Comparison of ENCODE assay signal across 8 cellular contexts in the genomic region with DNA sequence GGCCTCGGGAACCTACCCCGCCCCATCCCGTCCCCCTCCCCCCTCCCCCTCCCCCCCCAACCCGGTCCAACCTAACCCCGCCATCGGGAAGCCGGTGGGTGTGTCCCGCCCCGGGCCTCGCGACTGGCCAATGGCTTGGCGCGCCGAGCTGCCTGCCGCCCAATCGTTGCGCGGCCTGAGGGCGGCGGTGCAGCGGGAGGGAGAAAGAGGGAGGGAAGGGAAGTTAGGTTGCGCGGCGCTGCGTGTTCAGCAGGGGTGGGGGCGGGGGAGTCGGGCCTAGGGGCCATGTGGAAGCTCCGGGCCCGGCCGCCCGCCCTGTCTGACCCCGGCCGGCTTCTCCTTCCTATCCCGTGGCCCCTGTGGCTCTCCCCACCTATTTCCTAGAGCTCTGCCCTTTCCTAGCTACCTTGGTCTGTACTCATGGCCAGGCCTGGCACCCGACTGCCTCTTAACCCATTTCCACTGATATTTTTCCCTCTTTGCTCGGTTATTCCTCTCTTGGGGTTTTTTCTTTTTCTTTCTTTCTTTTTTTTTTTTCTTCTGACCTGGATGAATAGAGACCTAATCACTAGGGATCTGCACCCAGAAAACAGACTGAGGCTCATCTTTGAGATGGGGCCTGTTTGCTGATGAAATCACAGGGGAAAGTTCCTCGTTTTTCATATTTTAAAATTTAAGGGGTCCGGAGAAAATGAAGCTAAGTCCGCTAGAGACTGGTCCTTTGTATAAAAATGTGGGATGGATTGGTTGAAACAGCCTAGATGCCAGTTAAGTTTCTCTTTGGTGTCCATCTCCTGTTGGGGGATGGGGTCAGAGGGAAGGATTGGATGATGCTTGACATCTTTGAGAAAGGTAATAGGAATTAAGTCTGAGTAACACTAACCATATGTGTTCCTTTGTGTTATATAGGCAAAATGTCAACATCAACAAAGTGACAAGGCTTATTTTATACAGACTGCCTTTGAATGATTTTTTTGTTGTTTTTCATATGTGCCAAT. TPM values are rescaled to one million over a fixed set of nuclear protein-coding genes. Genes with fewer than 3 reads are reported as not detected.
DNase-seq lines count a peak whose midpoint lies in the region; ATAC-seq and TF ChIP-seq lines count a peak whose summit lies in the region.

No MANE protein-coding gene starts in this region.

- peaks cover 33% of the 10 kb centered on the region for H3K4me1 Mint-ChIP-seq in type B pancreatic cell (ENCODE audit: unreplicated experiment)

- TF ChIP-seq CTCF in GM10248 (IDR thresholded peaks at IDR 0.05; ENCODE audit: control extremely low read depth, extremely low read depth, low read depth, missing control alignments) (no peak), type B pancreatic cell (conservative IDR thresholded peaks at IDR 0.05) (no peak)

- H3K36me3 Mint-ChIP-seq in type B pancreatic cell: peaks cover 21% of the 10 kb centered on the region

- CTCF ChIA-PET in GM10248 (lab: Yijun Ruan, JAX): interaction anchor here (0.7 to 5.5 kb wide), 9 partner anchors 12 to 326 kb away, joined by 3 to 28 read pairs (median 3); a partner anchor contains a TSS

- peak; percentile 93 for DNase-seq in GM10248 (ENCODE audit: extremely low spot score)
- DNase-seq in NCI-H1436 (lab: John Stamatoyannopoulos, UW): peak; percentile 98
- peak; percentile 84 for DNase-seq in T follicular helper cell (ENCODE audit: low read depth)
- DNase-seq in amniotic epithelial cell (ENCODE audit: low read depth): peak; percentile 96
- peak; percentile 97 for DNase-seq in left cardiac atrium
- peak; percentile 88 to 99 (median 94) for DNase-seq in posterior cingulate gyrus
- DNase-seq in type B pancreatic cell (ENCODE audit: extremely low spot score, unreplicated experiment): peak; percentile 96

- POLR2A ChIA-PET in GM10248 (lab: Yijun Ruan, JAX): interaction anchor here (0.6 to 1.6 kb wide), 2 partner anchors 13 to 134 kb away, joined by 4 to 11 read pairs; no protein-coding TSS in a partner anchor

- H3K4me3 Mint-ChIP-seq in type B pancreatic cell: peak overlapping the region; percentile 90

- H3K9me3 Mint-ChIP-seq in type B pancreatic cell: no peaks in the 10 kb centered on the region

- H3K27ac Mint-ChIP-seq in type B pancreatic cell: peak overlapping the region; percentile 84

- no peaks in the 10 kb centered on the region for H3K27me3 Mint-ChIP-seq in type B pancreatic cell

- intact Hi-C loops in left cardiac atrium (cut with DNase I) (no loop called here), posterior cingulate gyrus (cut with DNase I) (no loop called here)

- ATAC-seq in HG02759 (IDR thresholded peaks at IDR 0.05; ENCODE audit: unreplicated experiment): peak; percentile 54
- peak; percentile 74 to 82 for ATAC-seq in left cardiac atrium

RNA-seq across cellular contexts. Expression of a gene that starts 1.1 kb away (rescaled TPM):
- total RNA-seq in left cardiac atrium: 100 to 1,000 TPM; 145 to 180 TPM
- total RNA-seq in type B pancreatic cell (ENCODE audit: low replicate concordance): 300 and 372 TPM in 2 replicates

RNA-seq across cellular contexts. Expression of a gene that starts 43.1 kb away (rescaled TPM):
- total RNA-seq in left cardiac atrium (10 to 100 TPM; 13.7 to 17.9 TPM), type B pancreatic cell (ENCODE audit: low replicate concordance) (10.5 and 19.7 TPM in 2 replicates)

Comparison
In these comparisons a context has a peak if more than half of its experiments do, and no peak if none do; other contexts are left out.
1. Peak in every context shown above with its lines: DNase-seq and ATAC-seq.